2 cellular contexts compared by ENCODE assay signal in genomic region chr9:135893104-135893503, GRCh38.
A peak's percentile ranks its signal among the peaks of the same experiment; 100 is the strongest.
TF ChIP-seq lines count a peak whose summit lies in the region.

No MANE protein-coding gene starts in this region.

TF ChIP-seq in GM23338, 12 proteins besides CTCF, POLR2A, EP300 and RAD21:
- no peak for TF ChIP-seq POLR2AphosphoS5 (IDR thresholded peaks at IDR 0.05; ENCODE audit: low read depth)
- TF ChIP-seq EZH2phosphoT487 (IDR thresholded peaks at IDR 0.05; ENCODE audit: unreplicated experiment) = no peak
- TF ChIP-seq CREB1 (CRISPR knock-in tag; IDR thresholded peaks at IDR 0.05; ENCODE audit: low read depth) = no peak
- TF ChIP-seq ZNF114 (CRISPR knock-in tag; IDR thresholded peaks at IDR 0.05) = no peak
- no peak for TF ChIP-seq ZNF331 (CRISPR knock-in tag; IDR thresholded peaks at IDR 0.05; ENCODE audit: low read depth)
- no peak for TF ChIP-seq ZNF462 (CRISPR knock-in tag; IDR thresholded peaks at IDR 0.05)
- no peak for TF ChIP-seq NANOG (IDR thresholded peaks at IDR 0.05; ENCODE audit: borderline replicate concordance)
- no peak for TF ChIP-seq REST (IDR thresholded peaks at IDR 0.05; ENCODE audit: unreplicated experiment)
- TF ChIP-seq EZH2 (IDR thresholded peaks at IDR 0.05; ENCODE audit: low read depth, unreplicated experiment) = no peak
- TF ChIP-seq STAT1 (IDR thresholded peaks at IDR 0.05; ENCODE audit: unreplicated experiment) = no peak
- no peak for TF ChIP-seq JUNB (IDR thresholded peaks at IDR 0.05; ENCODE audit: unreplicated experiment)
- TF ChIP-seq, protein P1, sequence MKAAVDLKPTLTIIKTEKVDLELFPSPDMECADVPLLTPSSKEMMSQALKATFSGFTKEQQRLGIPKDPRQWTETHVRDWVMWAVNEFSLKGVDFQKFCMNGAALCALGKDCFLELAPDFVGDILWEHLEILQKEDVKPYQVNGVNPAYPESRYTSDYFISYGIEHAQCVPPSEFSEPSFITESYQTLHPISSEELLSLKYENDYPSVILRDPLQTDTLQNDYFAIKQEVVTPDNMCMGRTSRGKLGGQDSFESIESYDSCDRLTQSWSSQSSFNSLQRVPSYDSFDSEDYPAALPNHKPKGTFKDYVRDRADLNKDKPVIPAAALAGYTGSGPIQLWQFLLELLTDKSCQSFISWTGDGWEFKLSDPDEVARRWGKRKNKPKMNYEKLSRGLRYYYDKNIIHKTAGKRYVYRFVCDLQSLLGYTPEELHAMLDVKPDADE (IDR thresholded peaks at IDR 0.05) = no peak
TF ChIP-seq in GM23338: peak in this region for 0.

TF ChIP-seq in K562, 482 proteins besides CTCF, POLR2A, EP300 and RAD21 (continues in another document):
- no peak for TF ChIP-seq SETDB1 (IDR thresholded peaks at IDR 0.05; ENCODE audit: low read length)
- TF ChIP-seq, protein P2, sequence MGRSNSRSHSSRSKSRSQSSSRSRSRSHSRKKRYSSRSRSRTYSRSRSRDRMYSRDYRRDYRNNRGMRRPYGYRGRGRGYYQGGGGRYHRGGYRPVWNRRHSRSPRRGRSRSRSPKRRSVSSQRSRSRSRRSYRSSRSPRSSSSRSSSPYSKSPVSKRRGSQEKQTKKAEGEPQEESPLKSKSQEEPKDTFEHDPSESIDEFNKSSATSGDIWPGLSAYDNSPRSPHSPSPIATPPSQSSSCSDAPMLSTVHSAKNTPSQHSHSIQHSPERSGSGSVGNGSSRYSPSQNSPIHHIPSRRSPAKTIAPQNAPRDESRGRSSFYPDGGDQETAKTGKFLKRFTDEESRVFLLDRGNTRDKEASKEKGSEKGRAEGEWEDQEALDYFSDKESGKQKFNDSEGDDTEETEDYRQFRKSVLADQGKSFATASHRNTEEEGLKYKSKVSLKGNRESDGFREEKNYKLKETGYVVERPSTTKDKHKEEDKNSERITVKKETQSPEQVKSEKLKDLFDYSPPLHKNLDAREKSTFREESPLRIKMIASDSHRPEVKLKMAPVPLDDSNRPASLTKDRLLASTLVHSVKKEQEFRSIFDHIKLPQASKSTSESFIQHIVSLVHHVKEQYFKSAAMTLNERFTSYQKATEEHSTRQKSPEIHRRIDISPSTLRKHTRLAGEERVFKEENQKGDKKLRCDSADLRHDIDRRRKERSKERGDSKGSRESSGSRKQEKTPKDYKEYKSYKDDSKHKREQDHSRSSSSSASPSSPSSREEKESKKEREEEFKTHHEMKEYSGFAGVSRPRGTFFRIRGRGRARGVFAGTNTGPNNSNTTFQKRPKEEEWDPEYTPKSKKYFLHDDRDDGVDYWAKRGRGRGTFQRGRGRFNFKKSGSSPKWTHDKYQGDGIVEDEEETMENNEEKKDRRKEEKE (IDR thresholded peaks at IDR 0.05; ENCODE audit: borderline replicate concordance in 1 of 2, control insufficient read depth in 1 of 2, low read depth in 2 of 2, low read length in 1 of 2) = 0 out of 4 replicates have a peak, but pooled peaks of 1 of the 2 experiments have one; percentile 41
- TF ChIP-seq KDM1A (IDR thresholded peaks at IDR 0.05) = no peak
- no peak for TF ChIP-seq ZNF766 (CRISPR knock-in tag; conservative IDR thresholded peaks at IDR 0.05)
- no peak for TF ChIP-seq MCM2 (IDR thresholded peaks at IDR 0.05; ENCODE audit: low read depth)
- peak; percentile 31; the same call in 1 of the 2 replicates for TF ChIP-seq TOE1 (IDR thresholded peaks at IDR 0.05; ENCODE audit: borderline replicate concordance)
- TF ChIP-seq TOE1 (CRISPR knock-in tag; IDR thresholded peaks at IDR 0.05; ENCODE audit: borderline replicate concordance, low read depth) = no peak
- TF ChIP-seq TAF15 (IDR thresholded peaks at IDR 0.05; ENCODE audit: low read depth, low read length) = no peak
- TF ChIP-seq ZSCAN32 (CRISPR knock-in tag; IDR thresholded peaks at IDR 0.05) = no peak
- TF ChIP-seq RB1 (IDR thresholded peaks at IDR 0.05; ENCODE audit: low read depth) = no peak
- TF ChIP-seq RBM17 (IDR thresholded peaks at IDR 0.05; ENCODE audit: borderline replicate concordance, low read depth, low read length) = no peak
- TF ChIP-seq SIN3A (IDR thresholded peaks at IDR 0.05; ENCODE audit: borderline replicate concordance in 2 of 2, control insufficient read depth in 1 of 2, low read depth in 2 of 2, low read length in 2 of 2) = no peak
- no peak for TF ChIP-seq RNF219 (CRISPR knock-in tag; IDR thresholded peaks at IDR 0.05)
- TF ChIP-seq FIP1L1 (IDR thresholded peaks at IDR 0.05; ENCODE audit: low read depth, low read length, poor library complexity, severe bottlenecking) = no peak
- TF ChIP-seq ETS2 (tag; IDR thresholded peaks at IDR 0.05; ENCODE audit: borderline replicate concordance, poor library complexity, severe bottlenecking) = no peak
- TF ChIP-seq, protein P3, sequence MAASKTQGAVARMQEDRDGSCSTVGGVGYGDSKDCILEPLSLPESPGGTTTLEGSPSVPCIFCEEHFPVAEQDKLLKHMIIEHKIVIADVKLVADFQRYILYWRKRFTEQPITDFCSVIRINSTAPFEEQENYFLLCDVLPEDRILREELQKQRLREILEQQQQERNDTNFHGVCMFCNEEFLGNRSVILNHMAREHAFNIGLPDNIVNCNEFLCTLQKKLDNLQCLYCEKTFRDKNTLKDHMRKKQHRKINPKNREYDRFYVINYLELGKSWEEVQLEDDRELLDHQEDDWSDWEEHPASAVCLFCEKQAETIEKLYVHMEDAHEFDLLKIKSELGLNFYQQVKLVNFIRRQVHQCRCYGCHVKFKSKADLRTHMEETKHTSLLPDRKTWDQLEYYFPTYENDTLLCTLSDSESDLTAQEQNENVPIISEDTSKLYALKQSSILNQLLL (CRISPR knock-in tag; IDR thresholded peaks at IDR 0.05; ENCODE audit: borderline replicate concordance) = no peak
- TF ChIP-seq ZNF407 (IDR thresholded peaks at IDR 0.05; ENCODE audit: low read depth) = 0 out of 2 replicates have a peak, but pooled peaks have one; percentile 40
- TF ChIP-seq SMARCB1 (IDR thresholded peaks at IDR 0.05; ENCODE audit: insufficient read length, low read depth) = no peak
- no peak for TF ChIP-seq NCOR1 (IDR thresholded peaks at IDR 0.05)
- TF ChIP-seq HNRNPK (IDR thresholded peaks at IDR 0.05; ENCODE audit: low read depth, low read length, poor library complexity, severe bottlenecking) = no peak
- no peak for TF ChIP-seq ZFX (CRISPR knock-in tag; IDR thresholded peaks at IDR 0.05)
- TF ChIP-seq SMAD3 (CRISPR knock-in tag; conservative IDR thresholded peaks at IDR 0.05) = no peak
- TF ChIP-seq, protein P4, sequence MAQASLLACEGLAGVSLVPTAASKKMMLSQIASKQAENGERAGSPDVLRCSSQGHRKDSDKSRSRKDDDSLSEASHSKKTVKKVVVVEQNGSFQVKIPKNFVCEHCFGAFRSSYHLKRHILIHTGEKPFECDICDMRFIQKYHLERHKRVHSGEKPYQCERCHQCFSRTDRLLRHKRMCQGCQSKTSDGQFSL (CRISPR knock-in tag; IDR thresholded peaks at IDR 0.05) = no peak
- TF ChIP-seq, protein P4 (tag; IDR thresholded peaks at IDR 0.05) = no peak
- TF ChIP-seq HMG20A (CRISPR knock-in tag; conservative IDR thresholded peaks at IDR 0.05) = no peak
- TF ChIP-seq MTA3 (IDR thresholded peaks at IDR 0.05; ENCODE audit: borderline replicate concordance) = no peak
- TF ChIP-seq TAF7 (tag; IDR thresholded peaks at IDR 0.05) = no peak
- no peak for TF ChIP-seq NR2C1 (IDR thresholded peaks at IDR 0.05)
- no peak for TF ChIP-seq NR2C1 (tag; IDR thresholded peaks at IDR 0.05)
- no peak for TF ChIP-seq MLLT1 (IDR thresholded peaks at IDR 0.05)
- TF ChIP-seq RFX5 (IDR thresholded peaks at IDR 0.05; ENCODE audit: low read depth, low read length) = no peak
- no peak for TF ChIP-seq PHF21A (IDR thresholded peaks at IDR 0.05; ENCODE audit: borderline replicate concordance, low read depth)
- TF ChIP-seq PHF8 (IDR thresholded peaks at IDR 0.05; ENCODE audit: borderline replicate concordance, low read length) = no peak
- TF ChIP-seq ARID1B (IDR thresholded peaks at IDR 0.05) = 0 out of 2 replicates have a peak, but pooled peaks have one; percentile 28
- no peak for TF ChIP-seq JUN (IDR thresholded peaks at IDR 0.05; ENCODE audit: borderline replicate concordance, low read depth, low read length)
- TF ChIP-seq JUN (CRISPR knock-in tag; IDR thresholded peaks at IDR 0.05; ENCODE audit: borderline replicate concordance) = no peak
- TF ChIP-seq TAL1 (IDR thresholded peaks at IDR 0.05) = no peak
- TF ChIP-seq ZNF764 (CRISPR knock-in tag; IDR thresholded peaks at IDR 0.05; ENCODE audit: low read depth) = no peak
- TF ChIP-seq TCF7 (IDR thresholded peaks at IDR 0.05; ENCODE audit: borderline replicate concordance) = no peak
- TF ChIP-seq SNIP1 (IDR thresholded peaks at IDR 0.05; ENCODE audit: low read depth) = no peak
